In the genomic region with DNA sequence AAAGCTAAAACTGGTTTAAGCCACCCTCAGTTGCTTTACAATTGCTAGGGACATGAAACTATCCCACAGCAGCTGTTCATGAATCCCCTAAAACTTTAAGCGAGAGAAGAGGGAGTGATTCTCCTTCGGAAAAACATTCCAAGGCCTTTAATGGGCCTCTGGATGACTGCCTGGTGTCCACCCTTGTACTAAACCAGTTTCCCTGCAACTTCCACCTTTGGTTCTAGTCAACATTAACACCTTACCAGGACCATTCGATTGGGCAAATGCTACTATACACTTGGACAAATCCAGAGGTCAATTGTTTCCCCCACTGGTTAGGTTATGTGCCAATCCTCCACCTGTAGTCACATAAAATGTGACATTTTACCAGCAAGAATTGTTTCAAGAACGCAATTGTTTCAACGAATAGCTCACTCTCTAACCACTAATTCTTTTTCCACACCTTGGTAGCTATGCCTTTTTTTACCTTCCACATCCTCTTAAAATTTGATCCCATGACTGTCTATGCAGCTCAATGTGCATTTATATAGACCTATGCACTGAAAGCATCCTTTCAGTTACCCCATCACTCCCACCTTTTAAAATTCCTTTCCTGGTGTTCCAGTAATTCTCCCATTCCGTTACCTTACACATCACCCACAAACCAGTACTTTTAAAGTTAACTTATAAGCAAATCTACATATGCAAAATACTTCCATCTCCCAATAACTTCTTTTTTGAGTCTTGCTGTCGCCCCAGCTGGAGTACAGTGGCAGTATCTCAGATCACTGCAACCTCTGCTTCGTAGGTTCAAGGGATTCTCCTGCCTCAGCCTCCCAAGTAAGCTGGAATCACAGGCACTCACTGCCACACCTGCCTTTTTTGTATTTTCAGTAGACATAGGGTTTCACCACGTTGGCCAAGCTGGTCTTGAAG, we compare ENCODE assay signal across 8 cellular contexts. TPM values are rescaled to one million over a fixed set of nuclear protein-coding genes. Genes with fewer than 3 reads are reported as not detected.
A peak's percentile ranks its signal among the peaks of the same experiment; 100 is the strongest.
DNase-seq lines count a peak whose midpoint lies in the region; TF ChIP-seq lines count a peak whose summit lies in the region.

No MANE protein-coding gene starts in this region.

- TF ChIP-seq CTCF in GM12865 (IDR thresholded peaks at IDR 0.05; ENCODE audit: insufficient read depth, low read depth, low read length, missing control alignments) (no peak), WI38 (IDR thresholded peaks at IDR 0.05; ENCODE audit: low read depth, low read length) (no peak), fibroblast of the aortic adventitia (IDR thresholded peaks at IDR 0.05; ENCODE audit: insufficient read depth, low read length) (no peak)

- H3K4me1 ChIP-seq in skeletal muscle satellite cell (ENCODE audit: control insufficient read depth, insufficient read depth, low read length), result peaks cover 12% of the 10 kb centered on the region

- H3K9ac ChIP-seq in skeletal muscle satellite cell (ENCODE audit: low read depth, low read length), result peak overlapping the region; percentile 62

- no peaks in the 10 kb centered on the region for H3K27me3 ChIP-seq in skeletal muscle satellite cell (ENCODE audit: control insufficient read depth, insufficient read depth, low read length)

- DNase-seq in GM12865 (ENCODE audit: low read depth) (peak; percentile 32), fibroblast of the aortic adventitia (ENCODE audit: low read depth) (no peak), NCI-H510A treated with DMSO at 0.1 percent for 48 hours (lab: John Stamatoyannopoulos, UW) (no peak), foreskin melanocyte (no peak), C1 segment of cervical spinal cord (lab: John Stamatoyannopoulos, UW) (no peak), DMS 273 (lab: John Stamatoyannopoulos, UW; ENCODE audit: unreplicated experiment) (no peak)

- peak overlapping the region; percentile 87 for H3K4me2 ChIP-seq in skeletal muscle satellite cell (ENCODE audit: low read length)

- no peaks in the 10 kb centered on the region for H3K9me3 ChIP-seq in skeletal muscle satellite cell (replicated peaks; ENCODE audit: low read length)

- H3K4me3 ChIP-seq in GM12865 (ENCODE audit: low read depth, low read length) (no peak overlapping the region), WI38 (ENCODE audit: low read depth, low read length) (peak overlapping the region; percentile 51), fibroblast of the aortic adventitia (ENCODE audit: low read depth, low read length) (peak overlapping the region; percentile 71), skeletal muscle satellite cell (ENCODE audit: low read length) (peak overlapping the region; percentile 67)

- peaks cover 30% of the 10 kb centered on the region for H3K36me3 ChIP-seq in skeletal muscle satellite cell (ENCODE audit: insufficient read depth, low read length)

RNA-seq across cellular contexts. Expression of a gene that starts 3.6 kb away (rescaled TPM):
- total RNA-seq in fibroblast of the aortic adventitia (ENCODE audit: low replicate concordance), result 501 and 1,400 TPM in 2 replicates
- total RNA-seq in skeletal muscle satellite cell (2012; rRNA removed), result 1,475 and 1,652 TPM in 2 replicates

RNA-seq across cellular contexts. Expression of a gene that starts 47.2 kb away (rescaled TPM):
- 3.4 and 11.3 TPM in 2 replicates for total RNA-seq in fibroblast of the aortic adventitia (ENCODE audit: low replicate concordance)
- 18.8 and 28.9 TPM in 2 replicates for total RNA-seq in skeletal muscle satellite cell (2012; rRNA removed)
